ENCODE assay signal across 23 cellular contexts in the genomic region with DNA sequence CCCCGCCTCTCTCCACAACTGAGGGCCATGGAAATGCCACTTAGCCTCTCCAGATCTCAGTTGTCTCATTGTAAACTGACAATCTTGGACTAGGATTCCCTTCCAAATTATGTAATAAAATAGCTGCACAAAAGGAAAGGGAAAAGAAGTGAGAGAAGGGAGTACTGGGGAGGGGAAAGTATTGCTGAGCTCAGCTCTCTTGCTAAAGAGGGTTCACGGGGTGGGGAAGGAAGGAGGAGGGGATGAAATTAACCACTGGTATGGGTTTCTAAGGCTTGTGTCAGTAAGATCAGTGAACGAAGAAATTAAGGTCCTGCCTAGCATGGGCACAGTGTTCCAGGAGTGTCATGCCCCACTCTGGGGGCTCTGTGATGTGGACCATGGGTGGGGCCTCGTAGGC.
"Had no signal": no experiment of that assay in that cellular context is flagged by ENCODE, and none has a peak within 500 bp of the region (broad histone marks: within the 10 kb centered on the region; RNA-seq: fewer than 3 reads in every experiment).

No MANE protein-coding gene starts in this region.

- H3K27ac ChIP-seq: colonic mucosa, epithelial cell of prostate, pancreas, psoas muscle, right atrium auricular region, skin epidermis, VCaP had no signal

- H3K4me3 Mint-ChIP-seq: activated CD8-positive, alpha-beta T cell treated with anti-CD3 and anti-CD28 coated beads, Interleukin-2, amount 10 ng/mL, durations not matched to agents 7 days and 5 days; activated naive CD8-positive, alpha-beta T cell treated with anti-CD3 and anti-CD28 coated beads, Interleukin-2, amount 50 U/mL, for 24 hours; activated T-helper 1 cell treated with anti-CD3 and anti-CD28 coated beads, Interleukin-12 subunit alpha, Interleukin-12 subunit beta, Interleukin-2, Interleukin-4 antibody, amounts not matched to agents 30 ng/mL and 10 ng/mL and 1 ng/mL, durations not matched to agents 14 hours and 24 hours and 36 hours; central memory CD8-positive, alpha-beta T cell; natural killer cell; stimulated activated naive CD8-positive, alpha-beta T cell treated with anti-CD3 and anti-CD28 coated beads, Interleukin-15, Interleukin-2, amounts not matched to agents 100 ng/mL and 50 ng/mL, for 24 hours had no signal

- DNase-seq: activated CD4-positive, alpha-beta T cell treated with anti-CD3 and anti-CD28 coated beads, Interleukin-2, amount 50 U/mL, for 1 hour; activated CD4-positive, CD25-positive, alpha-beta regulatory T cell treated with anti-CD3 and anti-CD28 coated beads, Interleukin-2, amount 50 U/mL, for 72 hours; activated CD8-positive, alpha-beta T cell treated with anti-CD3 and anti-CD28 coated beads, Interleukin-2, amount 10 ng/mL, durations not matched to agents 7 days and 5 days; activated gamma-delta T cell; activated naive CD4-positive, alpha-beta T cell treated with anti-CD3 and anti-CD28 coated beads, Interleukin-2, amount 50 U/mL, for 16 hours; activated naive CD8-positive, alpha-beta T cell treated with anti-CD3 and anti-CD28 coated beads, Interleukin-2, amount 50 U/mL, for 24 hours; colonic mucosa; heart left ventricle; islet precursor cell; natural killer cell; pancreas; psoas muscle; stimulated activated CD4-positive, alpha-beta T cell treated with anti-CD3 and anti-CD28 coated beads, Interleukin-1b, Interleukin-23, amount 100 ng/mL, for 48 hours had no signal

- H3K27me3 ChIP-seq: colonic mucosa, heart left ventricle, pancreas, right atrium auricular region, tibial nerve had no signal

- FAIRE-seq: pancreas had no signal

- H3K4me1 Mint-ChIP-seq: activated naive CD8-positive, alpha-beta T cell treated with anti-CD3 and anti-CD28 coated beads, Interleukin-2, amount 50 U/mL, for 24 hours; central memory CD8-positive, alpha-beta T cell; natural killer cell had no signal

- H3K4me1 ChIP-seq: colonic mucosa, pancreas, psoas muscle had no signal

- H3K36me3 Mint-ChIP-seq: natural killer cell had no signal

- H3K36me3 ChIP-seq: colonic mucosa, heart left ventricle, pancreas, right atrium auricular region, tibial nerve had no signal

- H3K9me3 ChIP-seq: colonic mucosa, heart left ventricle, pancreas, psoas muscle, right atrium auricular region, tibial nerve had no signal

- H3K27ac Mint-ChIP-seq: activated CD8-positive, alpha-beta T cell treated with anti-CD3 and anti-CD28 coated beads, Interleukin-2, amount 10 ng/mL, durations not matched to agents 7 days and 5 days; activated naive CD8-positive, alpha-beta T cell treated with anti-CD3 and anti-CD28 coated beads, Interleukin-2, amount 50 U/mL, for 24 hours; activated T-helper 1 cell treated with anti-CD3 and anti-CD28 coated beads, Interleukin-12 subunit alpha, Interleukin-12 subunit beta, Interleukin-2, Interleukin-4 antibody, amounts not matched to agents 30 ng/mL and 10 ng/mL and 1 ng/mL, durations not matched to agents 14 hours and 24 hours and 36 hours; natural killer cell; stimulated activated naive CD8-positive, alpha-beta T cell treated with anti-CD3 and anti-CD28 coated beads, Interleukin-15, Interleukin-2, amounts not matched to agents 100 ng/mL and 50 ng/mL, for 24 hours had no signal

- H3K9me3 Mint-ChIP-seq: activated naive CD8-positive, alpha-beta T cell treated with anti-CD3 and anti-CD28 coated beads, Interleukin-2, amount 50 U/mL, for 24 hours; activated T-helper 1 cell treated with anti-CD3 and anti-CD28 coated beads, Interleukin-12 subunit alpha, Interleukin-12 subunit beta, Interleukin-2, Interleukin-4 antibody, amounts not matched to agents 30 ng/mL and 10 ng/mL and 1 ng/mL, durations not matched to agents 14 hours and 24 hours and 36 hours; central memory CD8-positive, alpha-beta T cell; natural killer cell; stimulated activated naive CD8-positive, alpha-beta T cell treated with anti-CD3 and anti-CD28 coated beads, Interleukin-15, Interleukin-2, amounts not matched to agents 100 ng/mL and 50 ng/mL, for 24 hours had no signal

- ATAC-seq: activated CD8-positive, alpha-beta T cell treated with anti-CD3 and anti-CD28 coated beads, Interleukin-2, amount 10 ng/mL, durations not matched to agents 7 days and 5 days; activated naive CD8-positive, alpha-beta T cell treated with anti-CD3 and anti-CD28 coated beads, Interleukin-2, amount 50 U/mL, for 24 hours; heart left ventricle; left lobe of liver; natural killer cell; pancreas; psoas muscle had no signal

- H3K4me3 ChIP-seq: colonic mucosa, heart left ventricle, lung, pancreas, psoas muscle, right atrium auricular region, skin epidermis, tibial nerve had no signal
